13 cellular contexts compared by ENCODE assay signal in genomic region chr5:74686962-74687751, GRCh38. TPM values are rescaled to one million over a fixed set of nuclear protein-coding genes. Genes with fewer than 3 reads are reported as not detected.
A peak's percentile ranks its signal among the peaks of the same experiment; 100 is the strongest.
DNase-seq lines count a peak whose midpoint lies in the region; ATAC-seq and TF ChIP-seq lines count a peak whose summit lies in the region.
"Had no signal": no experiment of that assay in that cellular context is flagged by ENCODE, and none has a peak within 500 bp of the region (broad histone marks: within the 10 kb centered on the region; RNA-seq: fewer than 3 reads in every experiment).

No MANE protein-coding gene starts in this region.

- no peak overlapping the region for H4K91ac ChIP-seq in neuronal stem cell (ENCODE audit: low read depth, low read length, poor library complexity)

- H4K20me1 ChIP-seq in MM.1S (ENCODE audit: insufficient read depth, low read length): no peaks in the 10 kb centered on the region

- no CpG with 5 or more reads among the region's 5 CpGs for WGBS in neuronal stem cell (ENCODE audit: extremely low coverage in 2 of 2, insufficient read length in 2 of 2, insufficient replicate concordance in 1 of 2), 2 donors

- H3F3A ChIP-seq in MM.1S (ENCODE audit: insufficient read depth, low read length): no peaks in the 10 kb centered on the region

- H3K4me3 ChIP-seq in MM.1S (ENCODE audit: low read length) (no peak overlapping the region), neuronal stem cell (ENCODE audit: low read length in 2 of 2) (no peak overlapping the region)

- no peak overlapping the region for H3K27ac Mint-ChIP-seq in T-helper 1 cell treated with Interleukin-12 subunit alpha and Interleukin-12 subunit beta and Interleukin-4 antibody, amounts not matched to agents 30 μg/mL and 1 μg/mL, for 36 hours
- H3K27ac Mint-ChIP-seq in effector memory CD8-positive, alpha-beta T cell: peak overlapping the region in 1 of 2 donors; percentile 77
- no peak overlapping the region for H3K27ac Mint-ChIP-seq in neural crest cell (ENCODE audit: unreplicated experiment)
- H3K27ac Mint-ChIP-seq: nephron had no signal

- H3K36me3 Mint-ChIP-seq in T-helper 1 cell treated with Interleukin-12 subunit alpha and Interleukin-12 subunit beta and Interleukin-4 antibody, amounts not matched to agents 30 μg/mL and 1 μg/mL, for 36 hours (ENCODE audit: low read depth): peaks cover 19% of the 10 kb centered on the region
- peaks cover 14% of the 10 kb centered on the region for H3K36me3 Mint-ChIP-seq in effector memory CD8-positive, alpha-beta T cell (ENCODE audit: insufficient read depth)
- no peaks in the 10 kb centered on the region for H3K36me3 Mint-ChIP-seq in neural crest cell (ENCODE audit: low read depth)

- H3K27ac ChIP-seq in MM.1S (ENCODE audit: low read length): no peak overlapping the region
- no peak overlapping the region for H3K27ac ChIP-seq in neuronal stem cell (replicated peaks; ENCODE audit: low read length)
- H3K27ac ChIP-seq: 22Rv1 had no signal

- ATAC-seq in effector memory CD8-positive, alpha-beta T cell (replicated peaks): no peak
- no peak for ATAC-seq in GM18511 (IDR thresholded peaks at IDR 0.05; ENCODE audit: unreplicated experiment)
- ATAC-seq in GM19452 (IDR thresholded peaks at IDR 0.05; ENCODE audit: unreplicated experiment): no peak

- H2AFZ ChIP-seq in MM.1S (ENCODE audit: low read length) (no peak overlapping the region), neuronal stem cell (ENCODE audit: low read length) (no peak overlapping the region)

- H3K4me1 ChIP-seq in MM.1S (ENCODE audit: low read length) (peaks cover 12% of the 10 kb centered on the region), neuronal stem cell (ENCODE audit: control insufficient read depth in 2 of 2, insufficient read depth in 1 of 2, low read depth in 1 of 2, low read length in 2 of 2) (peaks cover 3 to 4% of the 10 kb centered on the region in 2 donors)

- H3K4me1 Mint-ChIP-seq in T-helper 1 cell treated with Interleukin-12 subunit alpha and Interleukin-12 subunit beta and Interleukin-4 antibody, amounts not matched to agents 30 μg/mL and 1 μg/mL, for 36 hours (ENCODE audit: low read depth): peaks cover 23% of the 10 kb centered on the region
- H3K4me1 Mint-ChIP-seq in effector memory CD8-positive, alpha-beta T cell (ENCODE audit: low read depth in 2 of 2): peaks cover 13 to 22% of the 10 kb centered on the region in 2 donors
- H3K4me1 Mint-ChIP-seq in neural crest cell: peaks cover 25% of the 10 kb centered on the region

- TF ChIP-seq CTCF in MM.1S (IDR thresholded peaks at IDR 0.05; ENCODE audit: low read length) (no peak), neural crest cell (conservative IDR thresholded peaks at IDR 0.05) (no peak)

- H3K36me3 ChIP-seq in MM.1S (replicated peaks; ENCODE audit: insufficient read depth, low read length): no peaks in the 10 kb centered on the region
- peaks cover 3 to 21% of the 10 kb centered on the region in 2 donors for H3K36me3 ChIP-seq in neuronal stem cell (replicated peaks in 1 of 2; ENCODE audit: control insufficient read depth in 2 of 2, insufficient read depth in 2 of 2, low read length in 2 of 2)

- H3K4me2 ChIP-seq in MM.1S (ENCODE audit: low read depth, low read length) (peak overlapping the region; percentile 83; the same call in 1 of the 2 replicates), neuronal stem cell (ENCODE audit: insufficient read depth, low read length, poor library complexity, severe bottlenecking) (no peak overlapping the region)

- H3K9me3 Mint-ChIP-seq in T-helper 1 cell treated with Interleukin-12 subunit alpha and Interleukin-12 subunit beta and Interleukin-4 antibody, amounts not matched to agents 30 μg/mL and 1 μg/mL, for 36 hours: no peaks in the 10 kb centered on the region
- H3K9me3 Mint-ChIP-seq in effector memory CD8-positive, alpha-beta T cell: no peaks in the 10 kb centered on the region
- no peaks in the 10 kb centered on the region for H3K9me3 Mint-ChIP-seq in neural crest cell
- H3K9me3 Mint-ChIP-seq: nephron had no signal

- no peak overlapping the region for H3K4ac ChIP-seq in neuronal stem cell (ENCODE audit: low read length)

- H3K23ac ChIP-seq in neuronal stem cell (ENCODE audit: low read depth, low read length, poor library complexity): no peak overlapping the region

- H3K4me3 Mint-ChIP-seq in T-helper 1 cell treated with Interleukin-12 subunit alpha and Interleukin-12 subunit beta and Interleukin-4 antibody, amounts not matched to agents 30 μg/mL and 1 μg/mL, for 36 hours: peak overlapping the region; percentile 87
- peak overlapping the region; percentile 68 to 77 for H3K4me3 Mint-ChIP-seq in effector memory CD8-positive, alpha-beta T cell
- peak overlapping the region; percentile 70 for H3K4me3 Mint-ChIP-seq in neural crest cell

- H2BK120ac ChIP-seq in neuronal stem cell (ENCODE audit: low read depth, low read length): no peak overlapping the region

- H3K14ac ChIP-seq in neuronal stem cell (ENCODE audit: low read length): no peak overlapping the region

- no peaks in the 10 kb centered on the region for H3K27me3 ChIP-seq in MM.1S (replicated peaks; ENCODE audit: insufficient read depth, low read length)
- no peaks in the 10 kb centered on the region for H3K27me3 ChIP-seq in neuronal stem cell (ENCODE audit: control insufficient read depth in 3 of 3, insufficient read depth in 3 of 3, low read depth in 1 of 3, low read length in 3 of 3)

- H3K27me3 Mint-ChIP-seq in T-helper 1 cell treated with Interleukin-12 subunit alpha and Interleukin-12 subunit beta and Interleukin-4 antibody, amounts not matched to agents 30 μg/mL and 1 μg/mL, for 36 hours (ENCODE audit: low read depth): peaks cover 15% of the 10 kb centered on the region
- H3K27me3 Mint-ChIP-seq in effector memory CD8-positive, alpha-beta T cell: no peaks in the 10 kb centered on the region
- no peaks in the 10 kb centered on the region for H3K27me3 Mint-ChIP-seq in neural crest cell (ENCODE audit: low read depth)

- H4K8ac ChIP-seq in neuronal stem cell (ENCODE audit: low read depth, low read length): no peak overlapping the region

- no peaks in the 10 kb centered on the region for H3K9me2 ChIP-seq in MM.1S (replicated peaks; ENCODE audit: insufficient read depth, low read length)

- H2BK5ac ChIP-seq in neuronal stem cell (ENCODE audit: low read length): no peak overlapping the region

- no peak overlapping the region for H2BK12ac ChIP-seq in neuronal stem cell (ENCODE audit: low read length)

- DNase-seq in T-helper 1 cell: no peak
- no peak for DNase-seq in MM.1S
- no peak for DNase-seq in effector memory CD8-positive, alpha-beta T cell
- no peak for DNase-seq in neural crest cell (ENCODE audit: low read depth, low spot score)
- no peak for DNase-seq in neuronal stem cell (ENCODE audit: low spot score)
- DNase-seq: activated effector memory CD4-positive, alpha-beta T cell treated with Interleukin-2 at 50 U/mL for 16 hours; NCI-H1436 treated with DMSO at 0.1 percent for 48 hours; NK-92 treated with Interleukin-12 subunit alpha and Interleukin-12 subunit beta, amount 100 ng/mL, for 24 hours had no signal

- peaks cover 31% of the 10 kb centered on the region for H3K79me2 ChIP-seq in MM.1S (ENCODE audit: low read length)

- no peak overlapping the region for H3K18ac ChIP-seq in neuronal stem cell (ENCODE audit: low read length)

- no peak overlapping the region for H2BK15ac ChIP-seq in neuronal stem cell (ENCODE audit: low read length)

- H3K9me3 ChIP-seq in MM.1S (replicated peaks; ENCODE audit: insufficient read depth, low read length): no peaks in the 10 kb centered on the region
- H3K9me3 ChIP-seq in neuronal stem cell (replicated peaks in 1 of 2; ENCODE audit: control insufficient read depth in 2 of 2, insufficient read depth in 1 of 2, low read depth in 1 of 2, low read length in 2 of 2): no peaks in the 10 kb centered on the region

- no peaks in the 10 kb centered on the region for H3K79me1 ChIP-seq in neuronal stem cell (ENCODE audit: low read depth, low read length)

- no peak overlapping the region for H3K9ac ChIP-seq in MM.1S (ENCODE audit: low read length)
- H3K9ac ChIP-seq in neuronal stem cell (ENCODE audit: low read depth, low read length, poor library complexity): no peak overlapping the region

- H2AK5ac ChIP-seq in neuronal stem cell (ENCODE audit: low read depth, low read length): no peak overlapping the region

RNA-seq across cellular contexts. Expression of gene HEXB, which starts 2.1 kb away (rescaled TPM):
- total RNA-seq in neural crest cell: 50.8 and 54.3 TPM in 2 replicates
- polyA plus RNA-seq in neuronal stem cell (2013, experiment 1 of 2): 61.3 TPM
- polyA plus RNA-seq in neuronal stem cell (2013, experiment 2 of 2): 59.2 TPM

RNA-seq across cellular contexts. Expression of gene ENC1, which starts 46.6 kb away (rescaled TPM):
- 130 and 135 TPM in 2 replicates for total RNA-seq in neural crest cell
- 26.2 TPM for polyA plus RNA-seq in neuronal stem cell (2013, experiment 1 of 2)
- polyA plus RNA-seq in neuronal stem cell (2013, experiment 2 of 2): 27.7 TPM
